Comparison of ENCODE assay signal across 11 cellular contexts in genomic region chr9:116320180-116320799, GRCh38.
"Had no signal": no experiment of that assay in that cellular context is flagged by ENCODE, and none has a peak within 500 bp of the region (broad histone marks: within the 10 kb centered on the region; RNA-seq: fewer than 3 reads in every experiment).

No MANE protein-coding gene starts in this region.

- DNase-seq: activated effector memory CD4-positive, alpha-beta T cell treated with anti-CD3 and anti-CD28 coated beads, Interleukin-2, amount 50 U/mL, for 16 hours; activated T-cell treated with anti-CD3 and anti-CD28 coated beads, Interleukin-2, amount 50 U/mL, for 24 hours; anterior cingulate cortex; gastrocnemius medialis; hypothalamus; natural killer cell; nucleus accumbens; stimulated activated CD4-positive, alpha-beta T cell treated with anti-CD3 and anti-CD28 coated beads, Interleukin-4, amount 100 ng/mL, for 1 hour; stimulated activated naive CD8-positive, alpha-beta T cell treated with anti-CD3 and anti-CD28 coated beads, Interleukin-15, amount 100 ng/mL, for 72 hours had no signal

- H3K9me3 ChIP-seq: breast epithelium, gastrocnemius medialis had no signal

- H3K36me3 ChIP-seq: breast epithelium, gastrocnemius medialis had no signal

- H3K27me3 ChIP-seq: breast epithelium, gastrocnemius medialis had no signal

- H3K4me3 ChIP-seq: breast epithelium, gastrocnemius medialis, lung had no signal

- H3K4me1 ChIP-seq: breast epithelium, gastrocnemius medialis had no signal

- ATAC-seq: gastrocnemius medialis; natural killer cell; stimulated activated naive CD8-positive, alpha-beta T cell treated with anti-CD3 and anti-CD28 coated beads, Interleukin-15, amount 100 ng/mL, for 72 hours had no signal

- H3K27ac ChIP-seq: breast epithelium had no signal
